In the genomic region with DNA sequence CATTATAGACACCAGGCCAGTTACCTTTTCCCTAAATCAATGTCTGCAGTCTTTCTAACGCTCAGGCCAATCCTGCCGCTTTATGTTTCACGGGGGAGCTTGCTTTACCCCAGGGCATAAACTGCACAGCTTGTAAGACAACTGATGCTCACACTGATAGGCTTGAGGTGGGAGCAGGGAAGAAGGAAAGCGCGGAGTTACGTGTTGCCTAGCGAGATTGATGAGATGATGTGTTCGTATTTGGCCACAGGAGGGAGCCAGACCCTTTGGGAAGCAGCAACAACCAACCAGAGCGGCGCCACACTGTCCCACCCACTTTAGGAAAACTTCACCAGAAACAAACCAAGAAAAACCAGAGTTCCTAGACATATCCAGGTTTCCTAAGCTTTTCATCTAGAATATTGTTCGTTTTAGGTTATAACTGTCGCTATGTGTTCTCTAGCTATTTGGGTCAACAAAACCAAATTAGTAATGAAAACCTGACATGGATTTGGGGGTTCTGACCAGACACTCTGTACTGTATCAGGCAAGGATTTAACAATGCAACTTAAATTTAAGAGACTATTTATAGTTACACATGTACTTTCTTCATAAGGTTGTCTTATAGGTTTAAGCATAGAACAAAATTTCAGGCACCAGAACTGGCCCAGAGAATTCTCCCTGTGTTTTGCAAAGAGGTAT, we compare ENCODE assay signal across 8 cellular contexts. TPM values are rescaled to one million over a fixed set of nuclear protein-coding genes. Genes with fewer than 3 reads are reported as not detected.
DNase-seq lines count a peak whose midpoint lies in the region; ATAC-seq and TF ChIP-seq lines count a peak whose summit lies in the region.

No MANE protein-coding gene starts in this region.

- peak; percentile 91 for TF ChIP-seq CTCF in DND-41 (IDR thresholded peaks at IDR 0.05; ENCODE audit: borderline replicate concordance, extremely low read depth, low read length, poor library complexity, severe bottlenecking)
- peak; percentile 76 for TF ChIP-seq CTCF in LNCAP (IDR thresholded peaks at IDR 0.05)
- peak; percentile 82 for TF ChIP-seq CTCF in fibroblast of villous mesenchyme (IDR thresholded peaks at IDR 0.05; ENCODE audit: insufficient read depth, low read depth, low read length)
- no peak for TF ChIP-seq CTCF in omental fat pad (IDR thresholded peaks at IDR 0.05)
- TF ChIP-seq CTCF in testis (IDR thresholded peaks at IDR 0.05): peak; percentile 39 to 67 (median 66)

- intact Hi-C loops in testis (cut with DNase I; ENCODE audit: low total_unique reads): loop anchor here (5.0 kb wide), 1 partner anchor 94 kb away; no protein-coding TSS in a partner anchor

- ATAC-seq in DND-41 (ENCODE audit: insufficient read depth, low read depth): peak; percentile 99
- ATAC-seq in GM21737 (IDR thresholded peaks at IDR 0.05; ENCODE audit: unreplicated experiment): peak; percentile 97
- ATAC-seq in activated T-helper 17 cell treated with anti-CD3 and anti-CD28 coated beads, Interleukin-2, amount 50 U/mL, for 72 hours (replicated peaks): peak; percentile 84
- ATAC-seq in omental fat pad (ENCODE audit: low FRiP score): peak; percentile 95

- 1 to 2% methylated on average over 12 of the region's 12 CpGs for WGBS in testis, 2 donors

- H3K36me3 ChIP-seq in DND-41 (ENCODE audit: insufficient read depth, low read length) (no peaks in the 10 kb centered on the region), testis (ENCODE audit: low read depth, missing control alignments) (no peaks in the 10 kb centered on the region)

- H3K79me2 ChIP-seq in DND-41 (ENCODE audit: insufficient read depth, low read length): no peaks in the 10 kb centered on the region

- H2AFZ ChIP-seq in DND-41 (ENCODE audit: low read depth, low read length): peak overlapping the region; percentile 33; the same call in 1 of the 2 replicates

- H3K4me2 ChIP-seq in DND-41 (ENCODE audit: insufficient read depth, low read length): peak overlapping the region; percentile 32; the same call in 1 of the 2 replicates

- H3K27me3 Mint-ChIP-seq in activated T-helper 17 cell treated with anti-CD3 and anti-CD28 coated beads, Interleukin-2, amount 50 U/mL, for 72 hours: no peaks in the 10 kb centered on the region

- H3K4me1 ChIP-seq in DND-41 (ENCODE audit: insufficient read depth, low read length): peaks cover 7% of the 10 kb centered on the region
- H3K4me1 ChIP-seq in testis: no peaks in the 10 kb centered on the region

- H4K20me1 ChIP-seq in DND-41 (ENCODE audit: insufficient read depth, low read length): no peaks in the 10 kb centered on the region

- H3K9ac ChIP-seq in DND-41 (ENCODE audit: low read depth, low read length): no peak overlapping the region

- peaks cover 22% of the 10 kb centered on the region for H3K4me1 Mint-ChIP-seq in activated T-helper 17 cell treated with anti-CD3 and anti-CD28 coated beads, Interleukin-2, amount 50 U/mL, for 72 hours

- H3K27me3 ChIP-seq in DND-41 (ENCODE audit: insufficient read depth, low read length, poor library complexity) (no peaks in the 10 kb centered on the region), testis (no peaks in the 10 kb centered on the region)

- H3K9me3 ChIP-seq in DND-41 (ENCODE audit: insufficient read depth, low read length, severe bottlenecking) (no peaks in the 10 kb centered on the region), testis (no peaks in the 10 kb centered on the region)

- H3K4me3 Mint-ChIP-seq in activated T-helper 17 cell treated with anti-CD3 and anti-CD28 coated beads, Interleukin-2, amount 50 U/mL, for 72 hours: peak overlapping the region; percentile 65

- H3K27ac Mint-ChIP-seq in activated T-helper 17 cell treated with anti-CD3 and anti-CD28 coated beads, Interleukin-2, amount 50 U/mL, for 72 hours: peak overlapping the region; percentile 75

- H3K27ac ChIP-seq in DND-41 (ENCODE audit: low read length) (no peak overlapping the region), testis (no peak overlapping the region)

- no peak for TF ChIP-seq POLR2A in testis (IDR thresholded peaks at IDR 0.05)

- H3K36me3 Mint-ChIP-seq in activated T-helper 17 cell treated with anti-CD3 and anti-CD28 coated beads, Interleukin-2, amount 50 U/mL, for 72 hours (ENCODE audit: low read depth): peaks cover 10% of the 10 kb centered on the region

- H3K4me3 ChIP-seq in DND-41 (ENCODE audit: low read depth in 1 of 2, low read length in 2 of 2) (no peak overlapping the region), fibroblast of villous mesenchyme (ENCODE audit: low read depth, low read length) (no peak overlapping the region), testis (no peak overlapping the region)

- peak; percentile 78 for DNase-seq in DND-41
- peak; percentile 46 for DNase-seq in RPMI8226
- DNase-seq in fibroblast of villous mesenchyme (ENCODE audit: low read depth): peak; percentile 89
- peak; percentile 55 for DNase-seq in omental fat pad (ENCODE audit: low spot score)
- DNase-seq in testis: peak; percentile 93

- no peaks in the 10 kb centered on the region for H3K9me3 Mint-ChIP-seq in activated T-helper 17 cell treated with anti-CD3 and anti-CD28 coated beads, Interleukin-2, amount 50 U/mL, for 72 hours

RNA-seq across cellular contexts. Expression of a gene that starts 2.4 kb away (rescaled TPM):
- total RNA-seq in activated T-helper 17 cell treated with anti-CD3 and anti-CD28 coated beads, Interleukin-2, amount 50 U/mL, for 72 hours: 10 to 100 TPM in 1 of 2 donors, 1 to 10 TPM in 1; 8.0 to 66.8 TPM
- total RNA-seq in fibroblast of villous mesenchyme (not detected in 2 replicates), omental fat pad (not detected), testis (not detected)
- not detected for polyA plus RNA-seq in testis (ENCODE audit: insufficient read depth, low read depth, low replicate concordance)

RNA-seq across cellular contexts. Expression of a gene that starts 30.2 kb away (rescaled TPM):
- total RNA-seq in activated T-helper 17 cell treated with anti-CD3 and anti-CD28 coated beads, Interleukin-2, amount 50 U/mL, for 72 hours: 100 to 1,000 TPM in 1 of 2 donors, 10 to 100 TPM in 1; 52.3 to 253 TPM
- total RNA-seq in fibroblast of villous mesenchyme: not detected in 2 replicates
- not detected for total RNA-seq in omental fat pad
- not detected for total RNA-seq in testis
- not detected for polyA plus RNA-seq in testis (ENCODE audit: insufficient read depth, low read depth, low replicate concordance)

Comparison
In these comparisons a context has a peak if more than half of its experiments do, and no peak if none do; other contexts are left out.
1. CTCF ChIP-seq: peak in DND-41 (single experiment), LNCAP (single experiment), fibroblast of villous mesenchyme (single experiment) and testis (3 of 3); none in omental fat pad (0 of 3).
2. RNA of a gene that starts 30.2 kb away (total RNA-seq): 52.3 to 253 TPM in activated T-helper 17 cell treated with anti-CD3 and anti-CD28 coated beads, Interleukin-2, amount 50 U/mL, for 72 hours; not detected in testis, not detected in fibroblast of villous mesenchyme and not detected in omental fat pad; every median in the first group is over 10 times any median in the second.
3. Peak in every context shown above with its lines, with median percentiles within 50 percentile points of each other: ATAC-seq and DNase-seq.